13 cellular contexts compared by ENCODE assay signal in genomic region chr9:111068816-111069215, GRCh38. TPM values are rescaled to one million over a fixed set of nuclear protein-coding genes. Genes with fewer than 3 reads are reported as not detected.
DNase-seq lines count a peak whose midpoint lies in the region; ATAC-seq lines count a peak whose summit lies in the region.
"Had no signal": no experiment of that assay in that cellular context is flagged by ENCODE, and none has a peak within 500 bp of the region (broad histone marks: within the 10 kb centered on the region; RNA-seq: fewer than 3 reads in every experiment).

No MANE protein-coding gene starts in this region.

- intact Hi-C loops in left ventricle myocardium superior (cut with micrococcal nuclease): no loop called here

- peak; percentile 35 for ATAC-seq in left ventricle myocardium superior
- ATAC-seq: activated CD8-positive, alpha-beta T cell treated with anti-CD3 and anti-CD28 coated beads, Interleukin-2, amount 10 ng/mL, durations not matched to agents 7 days and 5 days; esophagus mucosa; Panc1 had no signal

- H3K9ac ChIP-seq in skeletal muscle tissue (ENCODE audit: low read depth in 1 of 3, low read length in 3 of 3): no peak overlapping the region

- H3K4me3 ChIP-seq in skeletal muscle tissue (ENCODE audit: low read length in 3 of 3): no peak overlapping the region

- H3K9me3 ChIP-seq in skeletal muscle tissue (ENCODE audit: control insufficient read depth in 3 of 3, low read length in 3 of 3): no peaks in the 10 kb centered on the region

- no peaks in the 10 kb centered on the region for H3K4me1 ChIP-seq in skeletal muscle tissue (ENCODE audit: control insufficient read depth in 3 of 3, insufficient read depth in 3 of 3, low read length in 3 of 3)

- H3K27me3 ChIP-seq in skeletal muscle tissue (ENCODE audit: control insufficient read depth in 3 of 3, insufficient read depth in 3 of 3, low read length in 3 of 3): no peaks in the 10 kb centered on the region

- H3K36me3 ChIP-seq in skeletal muscle tissue (ENCODE audit: control insufficient read depth in 3 of 3, insufficient read depth in 3 of 3, low read length in 3 of 3): no peaks in the 10 kb centered on the region

- peak; percentile 71 for DNase-seq in CD1c-positive myeloid dendritic cell (ENCODE audit: extremely low spot score)
- peak; percentile 8 for DNase-seq in SKM-1 treated with dmso at 0.1 percent for 144 hours (lab: John Stamatoyannopoulos, UW; ENCODE audit: unreplicated experiment)
- no peak for DNase-seq in left ventricle myocardium superior
- DNase-seq in DMS153 treated with DMSO at 0.1 percent for 48 hours (lab: John Stamatoyannopoulos, UW; ENCODE audit: unreplicated experiment): no peak
- no peak for DNase-seq in NCI-H446 treated with DMSO at 0.1 percent for 48 hours (lab: John Stamatoyannopoulos, UW)
- no peak for DNase-seq in NCI-H1105 treated with DMSO at 0.1 percent for 48 hours (lab: John Stamatoyannopoulos, UW)
- DNase-seq in DMS 273 (lab: John Stamatoyannopoulos, UW; ENCODE audit: unreplicated experiment): no peak
- DNase-seq: activated CD8-positive, alpha-beta T cell treated with anti-CD3 and anti-CD28 coated beads, Interleukin-2, amount 10 ng/mL, durations not matched to agents 7 days and 5 days; nephron progenitor cell had no signal

- peak overlapping the region; percentile 68 for H3K27ac ChIP-seq in skeletal muscle tissue (ENCODE audit: low read depth, low read length)
- H3K27ac ChIP-seq: HL-60 had no signal

RNA-seq across cellular contexts. Expression of gene LPAR1, which starts 30.5 kb away (rescaled TPM):
- total RNA-seq in left ventricle myocardium superior: 9.3 TPM
- 45.9 TPM for total RNA-seq in skeletal muscle tissue
- total RNA-seq: activated CD8-positive, alpha-beta T cell treated with anti-CD3 and anti-CD28 coated beads, Interleukin-2, amount 10 ng/mL, durations not matched to agents 7 days and 5 days had no signal

Comparison
In these comparisons a context has a peak if more than half of its experiments do, and no peak if none do; other contexts are left out.
1. DNase-seq: peak in CD1c-positive myeloid dendritic cell (single experiment) and SKM-1 treated with dmso at 0.1 percent for 144 hours (single experiment); none in left ventricle myocardium superior (single experiment), DMS153 treated with DMSO at 0.1 percent for 48 hours (single experiment), NCI-H446 treated with DMSO at 0.1 percent for 48 hours (single experiment), NCI-H1105 treated with DMSO at 0.1 percent for 48 hours (single experiment) and DMS 273 (single experiment).